8 cellular contexts compared by ENCODE assay signal in genomic region chr7:65871451-65871850, GRCh38. TPM values are rescaled to one million over a fixed set of nuclear protein-coding genes. Genes with fewer than 3 reads are reported as not detected.
DNase-seq lines count a peak whose midpoint lies in the region; ATAC-seq and TF ChIP-seq lines count a peak whose summit lies in the region.
"Not testable (repeated sequence)": the region's sequence is repeated elsewhere in the genome, so short reads cannot be mapped to it uniquely, and the experiment has no call there.

No MANE protein-coding gene starts in this region.

- TF ChIP-seq POLR2A in gastroesophageal sphincter (IDR thresholded peaks at IDR 0.05): not testable (repeated sequence)

- not testable (repeated sequence) for H3K36me3 Mint-ChIP-seq in IgD-negative memory B cell

- ATAC-seq in GM19467 (IDR thresholded peaks at IDR 0.05; ENCODE audit: unreplicated experiment) (peak; percentile 25), upper lobe of right lung (peak; percentile 26)
- not testable (repeated sequence) for ATAC-seq in gastroesophageal sphincter

- H3K27ac Mint-ChIP-seq in IgD-negative memory B cell: peak overlapping the region in 2 of 3 donors; percentile 28 to 53

- 22% methylated on average over 1 of the region's 2 CpGs; no CpG with 5 or more reads in 1 of the 2 donors for WGBS in gastroesophageal sphincter (ENCODE audit: low coverage in 1 of 2), 2 donors

- TF ChIP-seq CTCF in gastroesophageal sphincter (IDR thresholded peaks at IDR 0.05); upper lobe of right lung (IDR thresholded peaks at IDR 0.05): not testable (repeated sequence)

- H3K4me3 ChIP-seq in adipocyte (ENCODE audit: low read length); gastroesophageal sphincter; upper lobe of right lung: not testable (repeated sequence)

- peaks cover 13% of the 10 kb centered on the region for H3K4me1 ChIP-seq in adipocyte (ENCODE audit: control insufficient read depth, insufficient read depth, low read length)
- H3K4me1 ChIP-seq in gastroesophageal sphincter: peaks cover 0 to 14% (median 0%) of the 10 kb centered on the region in 3 donors
- H3K4me1 ChIP-seq in upper lobe of right lung: peaks cover 17% of the 10 kb centered on the region

- intact Hi-C loops in upper lobe of right lung (cut with DNase I): not testable (repeated sequence)

- DNase-seq in ELR (ENCODE audit: low read depth): peak; percentile 19
- DNase-seq in NOMO-1 treated with dmso at 0.1 percent for 144 hours (lab: John Stamatoyannopoulos, UW; ENCODE audit: unreplicated experiment): peak; percentile 57
- not testable (repeated sequence) for DNase-seq in adipocyte (ENCODE audit: low read depth); upper lobe of right lung
- DNase-seq in medulla oblongata (ENCODE audit: extremely low spot score): peak; percentile 55

- not testable (repeated sequence) for H3K4me1 Mint-ChIP-seq in IgD-negative memory B cell

- H3K27me3 Mint-ChIP-seq in IgD-negative memory B cell: not testable (repeated sequence)

- peak overlapping the region; percentile 63 for H3K9ac ChIP-seq in adipocyte (ENCODE audit: low read length)

- H3K9me3 Mint-ChIP-seq in IgD-negative memory B cell: not testable (repeated sequence)

- not testable (repeated sequence) for H3K27me3 ChIP-seq in adipocyte (replicated peaks; ENCODE audit: control insufficient read depth, insufficient read depth, low read length); gastroesophageal sphincter; upper lobe of right lung

- H3K27ac ChIP-seq in gastroesophageal sphincter (peak overlapping the region in 3 of 4 donors; percentile 17 to 49 (median 42)), upper lobe of right lung (peak overlapping the region; percentile 58)

- not testable (repeated sequence) for TF ChIP-seq EP300 in gastroesophageal sphincter (IDR thresholded peaks at IDR 0.05)

- H3K9me3 ChIP-seq in adipocyte (ENCODE audit: control insufficient read depth, low read length); gastroesophageal sphincter; upper lobe of right lung: not testable (repeated sequence)

- H3K36me3 ChIP-seq in adipocyte (ENCODE audit: control insufficient read depth, insufficient read depth, low read length, severe bottlenecking); gastroesophageal sphincter; upper lobe of right lung: not testable (repeated sequence)

- not testable (repeated sequence) for H3K4me3 Mint-ChIP-seq in IgD-negative memory B cell

RNA-seq across cellular contexts. Expression of gene VKORC1L1, which starts 1.4 kb away (rescaled TPM):
- 3.0 TPM for polyA plus RNA-seq in IgD-negative memory B cell
- total RNA-seq in gastroesophageal sphincter: 10 to 100 TPM; 20.4 to 30.2 (median 25.0) TPM
- 45.2 TPM for total RNA-seq in upper lobe of right lung
